9 cellular contexts compared by ENCODE assay signal in genomic region chr5:179697108-179697507, GRCh38. TPM values are rescaled to one million over a fixed set of nuclear protein-coding genes. Genes with fewer than 3 reads are reported as not detected.
DNase-seq lines count a peak whose midpoint lies in the region; ATAC-seq and TF ChIP-seq lines count a peak whose summit lies in the region.
"Had no signal": no experiment of that assay in that cellular context is flagged by ENCODE, and none has a peak within 500 bp of the region (broad histone marks: within the 10 kb centered on the region; RNA-seq: fewer than 3 reads in every experiment).

No MANE protein-coding gene starts in this region.

- TF ChIP-seq CTCF in cardiac muscle cell (IDR thresholded peaks at IDR 0.05; ENCODE audit: low read depth, low read length) (no peak), lung (IDR thresholded peaks at IDR 0.05; ENCODE audit: control extremely low read depth, extremely low read depth) (no peak), transverse colon (IDR thresholded peaks at IDR 0.05) (no peak)

- H3K9me3 Mint-ChIP-seq in activated CD4-positive, alpha-beta memory T cell treated with anti-CD3 and anti-CD28 coated beads, Interleukin-2, amount 10 ng/mL, durations not matched to agents 7 days and 5 days: no peaks in the 10 kb centered on the region

- intact Hi-C loops in Right ventricle myocardium inferior (cut with DNase I): no loop called here
- intact Hi-C loops in transverse colon (cut with DNase I; ENCODE audit: low total_unique reads): no loop called here

- no peak for TF ChIP-seq EP300 in transverse colon (IDR thresholded peaks at IDR 0.05; ENCODE audit: low read depth)

- H3K36me3 ChIP-seq in cardiac muscle cell: peaks cover 2% of the 10 kb centered on the region
- no peaks in the 10 kb centered on the region for H3K36me3 ChIP-seq in lung (ENCODE audit: control insufficient read depth in 2 of 2, insufficient read depth in 2 of 2, low read length in 2 of 2)
- no peaks in the 10 kb centered on the region for H3K36me3 ChIP-seq in transverse colon

- H3K4me1 ChIP-seq in cardiac muscle cell (ENCODE audit: low read depth): peaks cover 9% of the 10 kb centered on the region
- H3K4me1 ChIP-seq in lung (ENCODE audit: control insufficient read depth in 2 of 2, insufficient read depth in 2 of 2, low read length in 2 of 2): peaks cover 1 to 12% of the 10 kb centered on the region in 2 donors
- H3K4me1 ChIP-seq in transverse colon: peaks cover 17 to 40% (median 35%) of the 10 kb centered on the region in 4 donors

- peak overlapping the region; percentile 99 for H3K4me3 Mint-ChIP-seq in activated CD4-positive, alpha-beta memory T cell treated with anti-CD3 and anti-CD28 coated beads, Interleukin-2, amount 10 ng/mL, durations not matched to agents 7 days and 5 days

- POLR2A ChIA-PET in activated CD4-positive, alpha-beta memory T cell treated with anti-CD3 and anti-CD28 coated beads, Interleukin-2, amount 10 ng/mL, durations not matched to agents 7 days and 5 days (lab: Charles Lee): interaction anchor here (0.8 to 2.8 kb wide), 11 partner anchors 8 to 1073 kb away, joined by 3 to 42 read pairs (median 5); partner anchors contain the start of genes CBY3, HNRNPH1, MAML1 and RUFY1

- ATAC-seq in Right ventricle myocardium inferior: no peak
- ATAC-seq in lung (ENCODE audit: insufficient read depth, low FRiP score): no peak
- ATAC-seq in GM19328 (IDR thresholded peaks at IDR 0.05; ENCODE audit: unreplicated experiment): no peak

- peaks cover 35% of the 10 kb centered on the region for H3K4me1 Mint-ChIP-seq in activated CD4-positive, alpha-beta memory T cell treated with anti-CD3 and anti-CD28 coated beads, Interleukin-2, amount 10 ng/mL, durations not matched to agents 7 days and 5 days

- CTCF ChIA-PET in activated CD4-positive, alpha-beta memory T cell treated with anti-CD3 and anti-CD28 coated beads, Interleukin-2, amount 10 ng/mL, durations not matched to agents 7 days and 5 days (lab: Charles Lee): interaction anchor here (0.9 to 1.0 kb wide), 2 partner anchors 19 to 35 kb away, joined by 3 to 6 read pairs; no protein-coding TSS in a partner anchor

- peak overlapping the region; percentile 97 for H3K27ac ChIP-seq in cardiac muscle cell
- H3K27ac ChIP-seq in lung (ENCODE audit: low read depth in 1 of 2, low read length in 1 of 2): peak overlapping the region; percentile 37 to 94
- peak overlapping the region; percentile 95 to 100 (median 98) for H3K27ac ChIP-seq in transverse colon

- 97 to 100% methylated on average over 2 of the region's 2 CpGs for WGBS in lung, 2 donors
- WGBS in transverse colon (ENCODE audit: low coverage in 1 of 2), 2 donors: 60 to 93% methylated on average over 1 to 2 of the region's 2 CpGs

- DNase-seq in cardiac muscle cell (ENCODE audit: low read depth in 1 of 2, low spot score in 1 of 2) (no peak), Right ventricle myocardium inferior (ENCODE audit: missing footprints) (no peak), lung (ENCODE audit: low spot score) (no peak), transverse colon (no peak), mucosa of gallbladder (ENCODE audit: low spot score) (no peak), HT-29 (ENCODE audit: low spot score) (no peak)
- DNase-seq in activated CD4-positive, alpha-beta memory T cell treated with anti-CD3 and anti-CD28 coated beads, Interleukin-2, amount 10 ng/mL, durations not matched to agents 7 days and 5 days: no peak
- DNase-seq: effector CD4-positive, alpha-beta T cell had no signal

- TF ChIP-seq POLR2A in transverse colon (IDR thresholded peaks at IDR 0.05): no peak

- H3K27ac Mint-ChIP-seq in activated CD4-positive, alpha-beta memory T cell treated with anti-CD3 and anti-CD28 coated beads, Interleukin-2, amount 10 ng/mL, durations not matched to agents 7 days and 5 days: peak overlapping the region; percentile 98

- H3K4me3 ChIP-seq in cardiac muscle cell (no peak overlapping the region), lung (no peak overlapping the region), transverse colon (no peak overlapping the region)

- H3K27me3 Mint-ChIP-seq in activated CD4-positive, alpha-beta memory T cell treated with anti-CD3 and anti-CD28 coated beads, Interleukin-2, amount 10 ng/mL, durations not matched to agents 7 days and 5 days: no peaks in the 10 kb centered on the region

- H3K27me3 ChIP-seq in cardiac muscle cell (no peaks in the 10 kb centered on the region), lung (ENCODE audit: control insufficient read depth, insufficient read depth) (no peaks in the 10 kb centered on the region), transverse colon (no peaks in the 10 kb centered on the region)

- in situ Hi-C loops in transverse colon (cut with MboI; ENCODE audit: low pct_ligation_motif_present in 1 of 4, low pct_unique_long_range_greater_than_20kb in 1 of 4, low sequenced_read_pairs in 3 of 4): no loop called here

- peaks cover 32% of the 10 kb centered on the region for H3K36me3 Mint-ChIP-seq in activated CD4-positive, alpha-beta memory T cell treated with anti-CD3 and anti-CD28 coated beads, Interleukin-2, amount 10 ng/mL, durations not matched to agents 7 days and 5 days (ENCODE audit: low read depth)

- no peaks in the 10 kb centered on the region for H3K9me3 ChIP-seq in cardiac muscle cell (ENCODE audit: low read depth)
- no peaks in the 10 kb centered on the region for H3K9me3 ChIP-seq in lung (ENCODE audit: control insufficient read depth in 2 of 2, insufficient read depth in 1 of 2, low read length in 1 of 2)
- no peaks in the 10 kb centered on the region for H3K9me3 ChIP-seq in transverse colon

RNA-seq across cellular contexts. Expression of gene CANX, which starts 1.7 kb away (rescaled TPM):
- total RNA-seq in cardiac muscle cell (319 and 464 TPM in 2 replicates), Right ventricle myocardium inferior (504 TPM), lung (100 to 1,000 TPM; 340 to 924 TPM), transverse colon (100 to 1,000 TPM; 124 to 398 (median 270) TPM), mucosa of gallbladder (696 TPM)
- polyA plus RNA-seq in cardiac muscle cell (286 and 358 TPM in 2 replicates), lung (100 to 1,000 TPM; 132 to 248 TPM)
- total RNA-seq in activated CD4-positive, alpha-beta memory T cell treated with anti-CD3 and anti-CD28 coated beads, Interleukin-2, amount 10 ng/mL, durations not matched to agents 7 days and 5 days: 100 to 1,000 TPM; 418 to 428 TPM
- 239 and 260 TPM in 2 replicates for total RNA-seq in HT-29 (2014; rRNA removed; shearing (Covaris generic))

RNA-seq across cellular contexts. Expression of gene CBY3, which starts 16.3 kb away (rescaled TPM):
- total RNA-seq in cardiac muscle cell: 0.18 TPM in 1 of 2 replicates, not detected in the other
- polyA plus RNA-seq in cardiac muscle cell: 0.18 and 2.6 TPM in 2 replicates
- total RNA-seq in Right ventricle myocardium inferior: not detected
- total RNA-seq in activated CD4-positive, alpha-beta memory T cell treated with anti-CD3 and anti-CD28 coated beads, Interleukin-2, amount 10 ng/mL, durations not matched to agents 7 days and 5 days: under 1 TPM in 1 of 2 experiments, not detected in 1; 0.68 TPM
- total RNA-seq in lung: not detected
- polyA plus RNA-seq in lung: under 1 TPM; 0.10 to 0.22 TPM
- not detected for total RNA-seq in transverse colon
- total RNA-seq in mucosa of gallbladder: not detected
- not detected in 2 replicates for total RNA-seq in HT-29 (2014; rRNA removed; shearing (Covaris generic))

RNA-seq across cellular contexts. Expression of gene MAML1, which starts 35.5 kb away (rescaled TPM):
- total RNA-seq in cardiac muscle cell: 35.8 and 38.8 TPM in 2 replicates
- 14.4 and 24.2 TPM in 2 replicates for polyA plus RNA-seq in cardiac muscle cell
- total RNA-seq in Right ventricle myocardium inferior: 11.1 TPM
- 10 to 100 TPM; 33.3 to 35.2 TPM for total RNA-seq in activated CD4-positive, alpha-beta memory T cell treated with anti-CD3 and anti-CD28 coated beads, Interleukin-2, amount 10 ng/mL, durations not matched to agents 7 days and 5 days
- 10 to 100 TPM; 26.0 to 34.5 TPM for total RNA-seq in lung
- 10 to 100 TPM in 1 of 2 donors, 1 to 10 TPM in 1; 6.7 to 15.0 TPM for polyA plus RNA-seq in lung
- total RNA-seq in transverse colon: 10 to 100 TPM; 22.8 to 28.7 (median 27.3) TPM
- total RNA-seq in mucosa of gallbladder: 36.6 TPM
- total RNA-seq in HT-29 (2014; rRNA removed; shearing (Covaris generic)): 15.4 and 30.0 TPM in 2 replicates
